21 cellular contexts compared by ENCODE assay signal in genomic region chr3:155252021-155252420, GRCh38. TPM values are rescaled to one million over a fixed set of nuclear protein-coding genes. Genes with fewer than 3 reads are reported as not detected.
"Had no signal": no experiment of that assay in that cellular context is flagged by ENCODE, and none has a peak within 500 bp of the region (broad histone marks: within the 10 kb centered on the region; RNA-seq: fewer than 3 reads in every experiment).

No MANE protein-coding gene starts in this region.

- H3K4me1 ChIP-seq: body of pancreas, foreskin keratinocyte, stomach, upper lobe of left lung had no signal

- H3K27me3 ChIP-seq: body of pancreas, foreskin keratinocyte, stomach, upper lobe of left lung had no signal

- ATAC-seq: activated CD8-positive, alpha-beta T cell treated with anti-CD3 and anti-CD28 coated beads for 36 hours; body of pancreas; left cardiac atrium; natural killer cell treated with Interleukin-12 subunit alpha and Interleukin-12 subunit beta and Interleukin-15 and Interleukin-18, amount 100 ng/mL, for 72 hours; sciatic nerve had no signal

- H3K36me3 ChIP-seq: stomach, upper lobe of left lung had no signal

- H3K4me3 ChIP-seq: body of pancreas, smooth muscle cell, stomach, upper lobe of left lung had no signal

- H3K9me3 ChIP-seq: body of pancreas, upper lobe of left lung had no signal

- H3K27ac ChIP-seq: body of pancreas, epithelial cell of prostate, foreskin keratinocyte, stomach, upper lobe of left lung had no signal

- DNase-seq: activated CD4-positive, alpha-beta T cell treated with anti-CD3 and anti-CD28 coated beads, Interleukin-2, amount 10 ng/mL, durations not matched to agents 24 days and 14 days; activated CD8-positive, alpha-beta T cell treated with anti-CD3 and anti-CD28 coated beads for 36 hours; activated naive CD4-positive, alpha-beta T cell treated with Interleukin-2 at 50 U/mL for 16 hours; activated naive CD8-positive, alpha-beta T cell treated with anti-CD3 and anti-CD28 coated beads, Interleukin-2, amount 10 ng/mL, durations not matched to agents 7 days and 5 days; activated T-cell treated with anti-CD3 and anti-CD28 coated beads, Interleukin-2, amount 50 U/mL, for 24 hours; body of pancreas; glutamatergic neuron; hippocampal formation; left cardiac atrium; stimulated activated CD4-positive, alpha-beta T cell treated with anti-CD3 and anti-CD28 coated beads, Interleukin-4, amount 100 ng/mL, for 1 hour; stomach; upper lobe of left lung had no signal

- H3K4me2 ChIP-seq: smooth muscle cell had no signal

RNA-seq across cellular contexts. Expression of gene STRIT1, which starts 41.5 kb away (rescaled TPM):
- total RNA-seq: activated CD4-positive, alpha-beta T cell treated with anti-CD3 and anti-CD28 coated beads, Interleukin-2, amount 10 ng/mL, durations not matched to agents 24 days and 14 days; activated CD8-positive, alpha-beta T cell treated with anti-CD3 and anti-CD28 coated beads for 36 hours; activated naive CD8-positive, alpha-beta T cell treated with anti-CD3 and anti-CD28 coated beads, Interleukin-2, amount 10 ng/mL, durations not matched to agents 7 days and 5 days; activated T-helper 2 cell treated with anti-CD3 and anti-CD28 coated beads, Interferon-gamma antibody, Interleukin-2, Interleukin-4, amounts not matched to agents 10 μg/mL and 5 μg/mL and 100 μg/mL, durations not matched to agents 14 hours and 24 hours and 36 hours; body of pancreas; dermis microvascular lymphatic vessel endothelial cell; fibroblast of lung; foreskin keratinocyte; left cardiac atrium; natural killer cell treated with Interleukin-12 subunit alpha and Interleukin-12 subunit beta and Interleukin-15 and Interleukin-18, amount 100 ng/mL, for 72 hours; sciatic nerve; smooth muscle cell; stomach; temporal lobe had no signal
